In genomic region chr7:129438839-129439640, GRCh38 we compare ENCODE assay signal across 1 cellular context.
A peak's percentile ranks its signal among the peaks of the same experiment; 100 is the strongest.
TF ChIP-seq lines count a peak whose summit lies in the region.

No MANE protein-coding gene starts in this region.

TF ChIP-seq in K562, 482 proteins besides CTCF, POLR2A, EP300 and RAD21 (continued from another document and continues in another):
- TF ChIP-seq NFXL1 (CRISPR knock-in tag; IDR thresholded peaks at IDR 0.05) (no peak), CCNT2 (IDR thresholded peaks at IDR 0.05; ENCODE audit: borderline replicate concordance, extremely low read depth, insufficient read length, low read depth, low read length) (peak; percentile 68), KLF6 (CRISPR knock-in tag; IDR thresholded peaks at IDR 0.05; ENCODE audit: borderline replicate concordance) (no peak), SREBF1 (IDR thresholded peaks at IDR 0.05; ENCODE audit: borderline replicate concordance, low read depth, low read length) (peak; percentile 75; the same call in 1 of the 2 replicates), RBBP5 (IDR thresholded peaks at IDR 0.05; ENCODE audit: borderline replicate concordance, insufficient read depth, low read length, poor library complexity, severe bottlenecking) (peak; percentile 38), JUND (IDR thresholded peaks at IDR 0.05; ENCODE audit: borderline replicate concordance, low read depth, low read length) (peak; percentile 94), JUND (tag; IDR thresholded peaks at IDR 0.05; ENCODE audit: borderline replicate concordance, low read depth, low read length) (peak; percentile 95), HSF4 (CRISPR knock-in tag; IDR thresholded peaks at IDR 0.05; ENCODE audit: borderline replicate concordance) (no peak), ZNF23 (CRISPR knock-in tag; IDR thresholded peaks at IDR 0.05) (no peak), SREBF2 (CRISPR knock-in tag; IDR thresholded peaks at IDR 0.05) (no peak), BRF1 (IDR thresholded peaks at IDR 0.05; ENCODE audit: borderline replicate concordance, extremely low read depth, insufficient read length) (no peak), HDAC8 (tag; IDR thresholded peaks at IDR 0.05) (no peak), XRCC4 (IDR thresholded peaks at IDR 0.05; ENCODE audit: extremely low read depth, insufficient read depth, insufficient read length) (no peak), FOSL1 (tag; conservative IDR thresholded peaks at IDR 0.05) (peak; percentile 100), GABPB2 (CRISPR knock-in tag; conservative IDR thresholded peaks at IDR 0.05) (no peak; the same call in 1 of the 2 replicates), MTF1 (CRISPR knock-in tag; IDR thresholded peaks at IDR 0.05; ENCODE audit: borderline replicate concordance) (no peak), CBX3 (IDR thresholded peaks at IDR 0.05; ENCODE audit: borderline replicate concordance in 1 of 2, low read length in 2 of 2) (peak in 1 of 2 experiments; percentile 68; a peak in 2 of 3 replicates), RBM22 (IDR thresholded peaks at IDR 0.05; ENCODE audit: low read depth, low read length, poor library complexity, severe bottlenecking) (no peak), RAD51 (IDR thresholded peaks at IDR 0.05; ENCODE audit: borderline replicate concordance, low read depth) (peak; percentile 90), ZNF75A (CRISPR knock-in tag; IDR thresholded peaks at IDR 0.05) (no peak; the same call in none of the 2 replicates), XRCC5 (IDR thresholded peaks at IDR 0.05; ENCODE audit: low read depth, low read length) (no peak), TEAD2 (tag; IDR thresholded peaks at IDR 0.05) (no peak), LARP7 (IDR thresholded peaks at IDR 0.05) (no peak), PHF8 (IDR thresholded peaks at IDR 0.05; ENCODE audit: borderline replicate concordance, low read length) (no peak), TCF3 (CRISPR knock-in tag; IDR thresholded peaks at IDR 0.05) (peak; percentile 94), ZNF316 (IDR thresholded peaks at IDR 0.05) (peak; percentile 22; the same call in 1 of the 2 replicates), ETV6 (IDR thresholded peaks at IDR 0.05; ENCODE audit: borderline replicate concordance in 1 of 2, low read depth in 2 of 2, low read length in 1 of 2) (peak in 1 of 2 experiments; percentile 52; a peak in 2 of 4 replicates), ETV6 (CRISPR knock-in tag; IDR thresholded peaks at IDR 0.05; ENCODE audit: borderline replicate concordance) (no peak), TAF15 (IDR thresholded peaks at IDR 0.05; ENCODE audit: low read depth, low read length) (no peak), CXXC5 (CRISPR knock-in tag; IDR thresholded peaks at IDR 0.05) (peak; percentile 66; the same call in 1 of the 2 replicates), BCL6 (CRISPR knock-in tag; IDR thresholded peaks at IDR 0.05) (no peak), HDAC2 (IDR thresholded peaks at IDR 0.05) (peak; percentile 94), ZFP30 (CRISPR knock-in tag; IDR thresholded peaks at IDR 0.05; ENCODE audit: borderline replicate concordance) (no peak), FOXK2 (conservative IDR thresholded peaks at IDR 0.05 in 1 of 2, IDR thresholded peaks at IDR 0.05 in 1 of 2; ENCODE audit: low read depth in 2 of 2) (peak; percentile 58 to 80; a peak in 3 of 4 replicates), EP400 (IDR thresholded peaks at IDR 0.05) (peak; percentile 85), AFF1 (IDR thresholded peaks at IDR 0.05; ENCODE audit: low read depth in 1 of 2, partially characterized antibody in 2 of 2) (peak in 1 of 2 experiments; percentile 92)
- TF ChIP-seq, protein P1, sequence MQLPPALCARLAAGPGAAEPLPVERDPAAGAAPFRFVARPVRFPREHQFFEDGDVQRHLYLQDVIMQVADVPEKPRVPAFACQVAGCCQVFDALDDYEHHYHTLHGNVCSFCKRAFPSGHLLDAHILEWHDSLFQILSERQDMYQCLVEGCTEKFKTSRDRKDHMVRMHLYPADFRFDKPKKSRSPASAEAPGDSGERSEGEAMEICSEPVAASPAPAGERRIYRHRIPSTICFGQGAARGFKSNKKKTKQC (CRISPR knock-in tag; IDR thresholded peaks at IDR 0.05) = no peak
- TF ChIP-seq, protein P2, sequence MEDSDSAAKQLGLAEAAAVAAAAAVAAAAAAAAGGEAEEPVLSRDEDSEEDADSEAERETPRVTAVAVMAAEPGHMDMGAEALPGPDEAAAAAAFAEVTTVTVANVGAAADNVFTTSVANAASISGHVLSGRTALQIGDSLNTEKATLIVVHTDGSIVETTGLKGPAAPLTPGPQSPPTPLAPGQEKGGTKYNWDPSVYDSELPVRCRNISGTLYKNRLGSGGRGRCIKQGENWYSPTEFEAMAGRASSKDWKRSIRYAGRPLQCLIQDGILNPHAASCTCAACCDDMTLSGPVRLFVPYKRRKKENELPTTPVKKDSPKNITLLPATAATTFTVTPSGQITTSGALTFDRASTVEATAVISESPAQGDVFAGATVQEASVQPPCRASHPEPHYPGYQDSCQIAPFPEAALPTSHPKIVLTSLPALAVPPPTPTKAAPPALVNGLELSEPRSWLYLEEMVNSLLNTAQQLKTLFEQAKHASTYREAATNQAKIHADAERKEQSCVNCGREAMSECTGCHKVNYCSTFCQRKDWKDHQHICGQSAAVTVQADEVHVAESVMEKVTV (CRISPR knock-in tag; IDR thresholded peaks at IDR 0.05) = peak; percentile 13; the same call in 1 of the 2 replicates
- TF ChIP-seq, protein P3, sequence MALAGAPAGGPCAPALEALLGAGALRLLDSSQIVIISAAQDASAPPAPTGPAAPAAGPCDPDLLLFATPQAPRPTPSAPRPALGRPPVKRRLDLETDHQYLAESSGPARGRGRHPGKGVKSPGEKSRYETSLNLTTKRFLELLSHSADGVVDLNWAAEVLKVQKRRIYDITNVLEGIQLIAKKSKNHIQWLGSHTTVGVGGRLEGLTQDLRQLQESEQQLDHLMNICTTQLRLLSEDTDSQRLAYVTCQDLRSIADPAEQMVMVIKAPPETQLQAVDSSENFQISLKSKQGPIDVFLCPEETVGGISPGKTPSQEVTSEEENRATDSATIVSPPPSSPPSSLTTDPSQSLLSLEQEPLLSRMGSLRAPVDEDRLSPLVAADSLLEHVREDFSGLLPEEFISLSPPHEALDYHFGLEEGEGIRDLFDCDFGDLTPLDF (CRISPR knock-in tag; IDR thresholded peaks at IDR 0.05) = no peak
- TF ChIP-seq, protein P4, sequence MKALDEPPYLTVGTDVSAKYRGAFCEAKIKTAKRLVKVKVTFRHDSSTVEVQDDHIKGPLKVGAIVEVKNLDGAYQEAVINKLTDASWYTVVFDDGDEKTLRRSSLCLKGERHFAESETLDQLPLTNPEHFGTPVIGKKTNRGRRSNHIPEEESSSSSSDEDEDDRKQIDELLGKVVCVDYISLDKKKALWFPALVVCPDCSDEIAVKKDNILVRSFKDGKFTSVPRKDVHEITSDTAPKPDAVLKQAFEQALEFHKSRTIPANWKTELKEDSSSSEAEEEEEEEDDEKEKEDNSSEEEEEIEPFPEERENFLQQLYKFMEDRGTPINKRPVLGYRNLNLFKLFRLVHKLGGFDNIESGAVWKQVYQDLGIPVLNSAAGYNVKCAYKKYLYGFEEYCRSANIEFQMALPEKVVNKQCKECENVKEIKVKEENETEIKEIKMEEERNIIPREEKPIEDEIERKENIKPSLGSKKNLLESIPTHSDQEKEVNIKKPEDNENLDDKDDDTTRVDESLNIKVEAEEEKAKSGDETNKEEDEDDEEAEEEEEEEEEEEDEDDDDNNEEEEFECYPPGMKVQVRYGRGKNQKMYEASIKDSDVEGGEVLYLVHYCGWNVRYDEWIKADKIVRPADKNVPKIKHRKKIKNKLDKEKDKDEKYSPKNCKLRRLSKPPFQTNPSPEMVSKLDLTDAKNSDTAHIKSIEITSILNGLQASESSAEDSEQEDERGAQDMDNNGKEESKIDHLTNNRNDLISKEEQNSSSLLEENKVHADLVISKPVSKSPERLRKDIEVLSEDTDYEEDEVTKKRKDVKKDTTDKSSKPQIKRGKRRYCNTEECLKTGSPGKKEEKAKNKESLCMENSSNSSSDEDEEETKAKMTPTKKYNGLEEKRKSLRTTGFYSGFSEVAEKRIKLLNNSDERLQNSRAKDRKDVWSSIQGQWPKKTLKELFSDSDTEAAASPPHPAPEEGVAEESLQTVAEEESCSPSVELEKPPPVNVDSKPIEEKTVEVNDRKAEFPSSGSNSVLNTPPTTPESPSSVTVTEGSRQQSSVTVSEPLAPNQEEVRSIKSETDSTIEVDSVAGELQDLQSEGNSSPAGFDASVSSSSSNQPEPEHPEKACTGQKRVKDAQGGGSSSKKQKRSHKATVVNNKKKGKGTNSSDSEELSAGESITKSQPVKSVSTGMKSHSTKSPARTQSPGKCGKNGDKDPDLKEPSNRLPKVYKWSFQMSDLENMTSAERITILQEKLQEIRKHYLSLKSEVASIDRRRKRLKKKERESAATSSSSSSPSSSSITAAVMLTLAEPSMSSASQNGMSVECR (CRISPR knock-in tag; IDR thresholded peaks at IDR 0.05) = no peak
- TF ChIP-seq, protein P5, sequence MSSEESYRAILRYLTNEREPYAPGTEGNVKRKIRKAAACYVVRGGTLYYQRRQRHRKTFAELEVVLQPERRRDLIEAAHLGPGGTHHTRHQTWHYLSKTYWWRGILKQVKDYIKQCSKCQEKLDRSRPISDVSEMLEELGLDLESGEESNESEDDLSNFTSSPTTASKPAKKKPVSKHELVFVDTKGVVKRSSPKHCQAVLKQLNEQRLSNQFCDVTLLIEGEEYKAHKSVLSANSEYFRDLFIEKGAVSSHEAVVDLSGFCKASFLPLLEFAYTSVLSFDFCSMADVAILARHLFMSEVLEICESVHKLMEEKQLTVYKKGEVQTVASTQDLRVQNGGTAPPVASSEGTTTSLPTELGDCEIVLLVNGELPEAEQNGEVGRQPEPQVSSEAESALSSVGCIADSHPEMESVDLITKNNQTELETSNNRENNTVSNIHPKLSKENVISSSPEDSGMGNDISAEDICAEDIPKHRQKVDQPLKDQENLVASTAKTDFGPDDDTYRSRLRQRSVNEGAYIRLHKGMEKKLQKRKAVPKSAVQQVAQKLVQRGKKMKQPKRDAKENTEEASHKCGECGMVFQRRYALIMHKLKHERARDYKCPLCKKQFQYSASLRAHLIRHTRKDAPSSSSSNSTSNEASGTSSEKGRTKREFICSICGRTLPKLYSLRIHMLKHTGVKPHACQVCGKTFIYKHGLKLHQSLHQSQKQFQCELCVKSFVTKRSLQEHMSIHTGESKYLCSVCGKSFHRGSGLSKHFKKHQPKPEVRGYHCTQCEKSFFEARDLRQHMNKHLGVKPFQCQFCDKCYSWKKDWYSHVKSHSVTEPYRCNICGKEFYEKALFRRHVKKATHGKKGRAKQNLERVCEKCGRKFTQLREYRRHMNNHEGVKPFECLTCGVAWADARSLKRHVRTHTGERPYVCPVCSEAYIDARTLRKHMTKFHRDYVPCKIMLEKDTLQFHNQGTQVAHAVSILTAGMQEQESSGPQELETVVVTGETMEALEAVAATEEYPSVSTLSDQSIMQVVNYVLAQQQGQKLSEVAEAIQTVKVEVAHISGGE (CRISPR knock-in tag; IDR thresholded peaks at IDR 0.05) = peak in 1 of 3 experiments; percentile 68; a peak in 2 of 6 replicates
- TF ChIP-seq, protein P6, sequence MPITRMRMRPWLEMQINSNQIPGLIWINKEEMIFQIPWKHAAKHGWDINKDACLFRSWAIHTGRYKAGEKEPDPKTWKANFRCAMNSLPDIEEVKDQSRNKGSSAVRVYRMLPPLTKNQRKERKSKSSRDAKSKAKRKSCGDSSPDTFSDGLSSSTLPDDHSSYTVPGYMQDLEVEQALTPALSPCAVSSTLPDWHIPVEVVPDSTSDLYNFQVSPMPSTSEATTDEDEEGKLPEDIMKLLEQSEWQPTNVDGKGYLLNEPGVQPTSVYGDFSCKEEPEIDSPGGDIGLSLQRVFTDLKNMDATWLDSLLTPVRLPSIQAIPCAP (CRISPR knock-in tag; IDR thresholded peaks at IDR 0.05; ENCODE audit: borderline replicate concordance) = no peak
- TF ChIP-seq, protein P7, sequence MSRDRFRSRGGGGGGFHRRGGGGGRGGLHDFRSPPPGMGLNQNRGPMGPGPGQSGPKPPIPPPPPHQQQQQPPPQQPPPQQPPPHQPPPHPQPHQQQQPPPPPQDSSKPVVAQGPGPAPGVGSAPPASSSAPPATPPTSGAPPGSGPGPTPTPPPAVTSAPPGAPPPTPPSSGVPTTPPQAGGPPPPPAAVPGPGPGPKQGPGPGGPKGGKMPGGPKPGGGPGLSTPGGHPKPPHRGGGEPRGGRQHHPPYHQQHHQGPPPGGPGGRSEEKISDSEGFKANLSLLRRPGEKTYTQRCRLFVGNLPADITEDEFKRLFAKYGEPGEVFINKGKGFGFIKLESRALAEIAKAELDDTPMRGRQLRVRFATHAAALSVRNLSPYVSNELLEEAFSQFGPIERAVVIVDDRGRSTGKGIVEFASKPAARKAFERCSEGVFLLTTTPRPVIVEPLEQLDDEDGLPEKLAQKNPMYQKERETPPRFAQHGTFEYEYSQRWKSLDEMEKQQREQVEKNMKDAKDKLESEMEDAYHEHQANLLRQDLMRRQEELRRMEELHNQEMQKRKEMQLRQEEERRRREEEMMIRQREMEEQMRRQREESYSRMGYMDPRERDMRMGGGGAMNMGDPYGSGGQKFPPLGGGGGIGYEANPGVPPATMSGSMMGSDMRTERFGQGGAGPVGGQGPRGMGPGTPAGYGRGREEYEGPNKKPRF (IDR thresholded peaks at IDR 0.05; ENCODE audit: low read depth, low read length) = no peak
- TF ChIP-seq, protein P8, sequence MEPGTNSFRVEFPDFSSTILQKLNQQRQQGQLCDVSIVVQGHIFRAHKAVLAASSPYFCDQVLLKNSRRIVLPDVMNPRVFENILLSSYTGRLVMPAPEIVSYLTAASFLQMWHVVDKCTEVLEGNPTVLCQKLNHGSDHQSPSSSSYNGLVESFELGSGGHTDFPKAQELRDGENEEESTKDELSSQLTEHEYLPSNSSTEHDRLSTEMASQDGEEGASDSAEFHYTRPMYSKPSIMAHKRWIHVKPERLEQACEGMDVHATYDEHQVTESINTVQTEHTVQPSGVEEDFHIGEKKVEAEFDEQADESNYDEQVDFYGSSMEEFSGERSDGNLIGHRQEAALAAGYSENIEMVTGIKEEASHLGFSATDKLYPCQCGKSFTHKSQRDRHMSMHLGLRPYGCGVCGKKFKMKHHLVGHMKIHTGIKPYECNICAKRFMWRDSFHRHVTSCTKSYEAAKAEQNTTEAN (CRISPR knock-in tag; IDR thresholded peaks at IDR 0.05) = no peak
